9 cellular contexts compared by ENCODE assay signal in the genomic region with DNA sequence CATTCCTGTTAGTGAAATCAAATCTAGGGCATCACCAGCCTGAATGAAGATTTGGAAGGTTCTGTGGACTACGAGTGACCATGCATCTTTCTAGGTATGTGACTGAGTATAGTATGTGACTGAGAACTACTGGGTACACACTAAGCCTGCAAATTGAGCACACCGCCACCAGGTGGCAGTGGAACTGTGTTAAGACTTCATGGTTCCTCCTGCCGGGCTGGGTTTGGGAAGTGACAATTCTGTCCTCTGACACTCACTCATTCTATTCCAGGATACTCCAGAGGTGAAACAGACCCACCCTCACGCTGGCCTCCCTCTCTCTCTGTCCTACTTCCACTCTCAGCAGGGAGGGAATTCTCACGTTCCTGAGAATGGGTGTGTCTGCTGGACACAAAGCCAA.
A peak's percentile ranks its signal among the peaks of the same experiment; 100 is the strongest.
DNase-seq lines count a peak whose midpoint lies in the region; ATAC-seq, FAIRE-seq and TF ChIP-seq lines count a peak whose summit lies in the region.
"Had no signal": no experiment of that assay in that cellular context is flagged by ENCODE, and none has a peak within 500 bp of the region (broad histone marks: within the 10 kb centered on the region; RNA-seq: fewer than 3 reads in every experiment).

No MANE protein-coding gene starts in this region.

- H3K27ac ChIP-seq in A549 (no peak overlapping the region), Panc1 (ENCODE audit: low read length) (no peak overlapping the region)

- intact Hi-C loops in Panc1 (cut with micrococcal nuclease; ENCODE audit: unreplicated experiment): no loop called here

- no peak overlapping the region for H3K4me3 Mint-ChIP-seq in endothelial cell (ENCODE audit: unreplicated experiment)
- H3K4me3 Mint-ChIP-seq: brain had no signal

- TF ChIP-seq EP300 in A549 (IDR thresholded peaks at IDR 0.05): no peak

- in situ Hi-C loops in Panc1 (cut with HindIII; ENCODE audit: low pct_unique_long_range_greater_than_20kb, low sequenced_read_pairs): no loop called here

- POLR2A ChIA-PET in A549 (lab: Yijun Ruan, JAX): no interaction called here
- POLR2A ChIA-PET in Panc1 (lab: Charles Lee): no interaction called here

- no peaks in the 10 kb centered on the region for H3K4me1 Mint-ChIP-seq in endothelial cell (ENCODE audit: unreplicated experiment)
- H3K4me1 Mint-ChIP-seq: brain had no signal

- H3K9me3 ChIP-seq in A549 (peaks cover 11% of the 10 kb centered on the region; the same call in 1 of the 3 replicates), Panc1 (ENCODE audit: control insufficient read depth, insufficient read depth, low read depth, low read length) (no peaks in the 10 kb centered on the region)

- no peak for FAIRE-seq in A549 (lab: Jason Lieb, UNC)
- peak; percentile 77 for FAIRE-seq in GM18507 (lab: Jason Lieb, UNC)

- TF ChIP-seq RAD21 in A549 (conservative IDR thresholded peaks at IDR 0.05 in 1 of 2, IDR thresholded peaks at IDR 0.05 in 1 of 2): peak in 1 of 2 experiments; percentile 58; a peak in 3 of 5 replicates

- no peak overlapping the region for H3K4me2 ChIP-seq in A549

- H3K36me3 ChIP-seq in Panc1 (ENCODE audit: control insufficient read depth, insufficient read depth, low read length): no peaks in the 10 kb centered on the region

- no peaks in the 10 kb centered on the region for H3K36me3 Mint-ChIP-seq in endothelial cell (ENCODE audit: low read depth, unreplicated experiment)
- H3K36me3 Mint-ChIP-seq: brain had no signal

- BruUV-seq in Panc1 (replicated peaks; lab: Mats Ljungman, UMichigan): no TSS peak

- H3K4me3 ChIP-seq in A549 (no peak overlapping the region), Panc1 (ENCODE audit: low read depth in 2 of 2, low read length in 2 of 2) (no peak overlapping the region)

- CTCF ChIA-PET in A549 (lab: Yijun Ruan, JAX) (no interaction called here), Panc1 (lab: Charles Lee) (no interaction called here)

- peaks cover 2% of the 10 kb centered on the region for H3K27me3 Mint-ChIP-seq in endothelial cell (ENCODE audit: unreplicated experiment)

- TF ChIP-seq CTCF in A549 (IDR thresholded peaks at IDR 0.05) (peak; percentile 41; the same call in 2 of the 3 replicates), Panc1 (IDR thresholded peaks at IDR 0.05) (no peak; the same call in 1 of the 2 replicates), endothelial cell (IDR thresholded peaks at IDR 0.05; ENCODE audit: unreplicated experiment) (peak; percentile 67)

- ATAC-seq in A549: peak; percentile 62 to 88; a peak in 5 of 6 replicates
- ATAC-seq in Panc1: peak; percentile 92
- no peak for ATAC-seq in GM19351 (IDR thresholded peaks at IDR 0.05; ENCODE audit: unreplicated experiment)
- ATAC-seq in GM21723 (IDR thresholded peaks at IDR 0.05; ENCODE audit: unreplicated experiment): no peak
- no peak for ATAC-seq in GM19324 (IDR thresholded peaks at IDR 0.05; ENCODE audit: low FRiP score, unreplicated experiment)

- no peak for TF ChIP-seq POLR2A in A549 (IDR thresholded peaks at IDR 0.05; ENCODE audit: low read length)

- 16% methylated on average over 5 of the region's 5 CpGs for WGBS in A549 (ENCODE audit: missing lambda C conversion rate)

- H3K9me3 Mint-ChIP-seq in endothelial cell (ENCODE audit: unreplicated experiment): no peaks in the 10 kb centered on the region

- DNase-seq in A549 (ENCODE audit: low read depth in 1 of 2, low spot score in 1 of 2) (peak in 1 of 2 experiments; percentile 75), GM18507 (ENCODE audit: extremely low spot score, insufficient read length, low read depth) (no peak), Panc1 (ENCODE audit: low read depth, low spot score) (no peak), endothelial cell (ENCODE audit: low spot score) (no peak)
- peak; percentile 44 for DNase-seq in stimulated activated CD4-positive, alpha-beta T cell treated with anti-CD3 and anti-CD28 coated beads, Interleukin-4, amount 100 ng/mL, for 24 hours

- no peaks in the 10 kb centered on the region for H3K27me3 ChIP-seq in Panc1 (ENCODE audit: control insufficient read depth, insufficient read depth, low read length)

- H3K4me1 ChIP-seq in A549 (no peaks in the 10 kb centered on the region), Panc1 (ENCODE audit: control insufficient read depth, insufficient read depth, low read length) (no peaks in the 10 kb centered on the region)

- H3K27ac Mint-ChIP-seq in endothelial cell (ENCODE audit: unreplicated experiment): no peak overlapping the region
- H3K27ac Mint-ChIP-seq: brain had no signal

TF ChIP-seq in A549, 52 proteins besides CTCF, POLR2A, EP300 and RAD21:
- TF ChIP-seq ZC3H11A (IDR thresholded peaks at IDR 0.05) (no peak), TFCP2L1 (CRISPR knock-in tag; IDR thresholded peaks at IDR 0.05) (no peak), POLR2AphosphoS2 (conservative IDR thresholded peaks at IDR 0.05; ENCODE audit: low read length) (no peak), BHLHE40 (IDR thresholded peaks at IDR 0.05; ENCODE audit: low read depth, low read length) (no peak), KDM5A (IDR thresholded peaks at IDR 0.05) (no peak), SMC3 (IDR thresholded peaks at IDR 0.05) (peak; percentile 24; the same call in 2 of the 3 replicates)
TF ChIP-seq in A549: peak in this region for 1.

Comparison
In these comparisons a context has a peak if more than half of its experiments do, and no peak if none do; other contexts are left out.
1. ATAC-seq: peak in A549 (2 of 2) and Panc1 (single experiment); none in GM19351 (single experiment), GM21723 (single experiment) and GM19324 (single experiment).